In the genomic region with DNA sequence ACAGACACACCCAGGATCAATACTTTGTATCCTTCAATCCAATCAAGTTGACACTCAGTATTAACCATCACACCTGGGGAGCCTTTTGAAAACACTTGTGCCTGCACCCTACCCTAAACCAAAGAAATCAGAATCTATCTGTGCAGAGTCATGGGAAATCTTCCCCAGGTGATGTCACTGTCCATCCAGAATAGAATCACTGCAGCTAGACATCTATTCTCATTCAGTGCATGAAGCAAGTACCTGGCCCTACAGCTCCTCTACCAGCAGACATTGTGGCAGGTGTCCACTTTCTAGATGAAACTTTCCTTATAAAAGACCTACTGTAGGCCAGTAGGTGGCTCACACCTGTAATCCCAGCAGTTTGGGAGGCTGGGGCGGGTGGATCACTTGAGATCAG, we compare ENCODE assay signal across 26 cellular contexts.
DNase-seq lines count a peak whose midpoint lies in the region; ATAC-seq and TF ChIP-seq lines count a peak whose summit lies in the region.
"Had no signal": no experiment of that assay in that cellular context is flagged by ENCODE, and none has a peak within 500 bp of the region (broad histone marks: within the 10 kb centered on the region; RNA-seq: fewer than 3 reads in every experiment).

No MANE protein-coding gene starts in this region.

- no peak for TF ChIP-seq CTCF in SK-N-SH (IDR thresholded peaks at IDR 0.05)
- TF ChIP-seq CTCF in VCaP (conservative IDR thresholded peaks at IDR 0.05) = no peak
- peak; percentile 16 for TF ChIP-seq CTCF in liver (IDR thresholded peaks at IDR 0.05; ENCODE audit: low read depth, low read length, missing input control)
- TF ChIP-seq CTCF in WERI-Rb-1 (IDR thresholded peaks at IDR 0.05; ENCODE audit: low read depth, low read length) = no peak

- CTCF ChIA-PET in SK-N-SH (lab: Yijun Ruan, JAX) = no interaction called here

- no peaks in the 10 kb centered on the region for H4K20me1 ChIP-seq in SK-N-SH (ENCODE audit: insufficient read depth)

- no peak overlapping the region for H3K9ac ChIP-seq in SK-N-SH
- no peak overlapping the region for H3K9ac ChIP-seq in liver (ENCODE audit: low read depth in 1 of 2, low read length in 2 of 2)

- ATAC-seq in SK-N-SH treated with all-trans-retinoic acid at 6 μM for 48 hours (no peak), GM21825 (IDR thresholded peaks at IDR 0.05; ENCODE audit: unreplicated experiment) (no peak)
- ATAC-seq: A549; activated CD8-positive, alpha-beta T cell treated with anti-CD3 and anti-CD28 coated beads, Interleukin-2, amount 10 ng/mL, durations not matched to agents 7 days and 5 days had no signal

- H3F3A ChIP-seq in SK-N-SH (replicated peaks; ENCODE audit: insufficient read depth) = no peaks in the 10 kb centered on the region

- 73% methylated on average over 1 of the region's 1 CpG for WGBS in SK-N-SH (ENCODE audit: low lambda C conversion rate)
- 98% methylated on average over 1 of the region's 1 CpG for WGBS in liver

- H3K27ac ChIP-seq in SK-N-SH (ENCODE audit: low read depth in 2 of 2, low read length in 1 of 2) = no peak overlapping the region
- H3K27ac ChIP-seq in VCaP = peak overlapping the region; percentile 64; the same call in 1 of the 2 replicates
- H3K27ac ChIP-seq in liver (ENCODE audit: low read depth in 1 of 2, low read length in 2 of 2) = no peak overlapping the region
- no peak overlapping the region for H3K27ac ChIP-seq in WERI-Rb-1

- no peak overlapping the region for H3K4me3 ChIP-seq in SK-N-SH (ENCODE audit: low read depth in 2 of 2, low read length in 1 of 2)
- H3K4me3 ChIP-seq in liver (ENCODE audit: low read depth in 1 of 3, low read length in 3 of 3) = no peak overlapping the region
- no peak overlapping the region for H3K4me3 ChIP-seq in WERI-Rb-1 (ENCODE audit: low read depth, low read length)
- H3K4me3 ChIP-seq: A549, upper lobe of left lung had no signal

- H2AFZ ChIP-seq in SK-N-SH (ENCODE audit: low read depth) = no peak overlapping the region

- DNase-seq in SK-N-SH (no peak), WERI-Rb-1 (no peak), COLO668 (lab: John Stamatoyannopoulos, UW; ENCODE audit: unreplicated experiment) (no peak)
- DNase-seq in central memory CD4-positive, alpha-beta T cell = no peak
- DNase-seq: activated CD4-positive, alpha-beta T cell treated with anti-CD3 and anti-CD28 coated beads for 1 hour; activated CD8-positive, alpha-beta T cell treated with anti-CD3 and anti-CD28 coated beads, Interleukin-2, amount 10 ng/mL, durations not matched to agents 7 days and 5 days; activated gamma-delta T cell; BE2C; DND-41; effector CD4-positive, alpha-beta T cell; erythroblast; foreskin fibroblast; immature natural killer cell; Karpas-422; NCI-H1092; NCI-H2029; NCI-H345; NCI-H82; OCI-M1; SHP77; upper lobe of left lung had no signal

- H3K79me2 ChIP-seq in SK-N-SH (ENCODE audit: insufficient read depth) = no peaks in the 10 kb centered on the region

- H3K36me3 ChIP-seq in SK-N-SH (replicated peaks in 1 of 2; ENCODE audit: control insufficient read depth in 1 of 2, insufficient read depth in 2 of 2, low read length in 1 of 2) = no peaks in the 10 kb centered on the region
- no peaks in the 10 kb centered on the region for H3K36me3 ChIP-seq in liver (ENCODE audit: control insufficient read depth in 4 of 4, insufficient read depth in 3 of 4, low read depth in 1 of 4, low read length in 3 of 4)
- no peaks in the 10 kb centered on the region for H3K36me3 ChIP-seq in WERI-Rb-1
- H3K36me3 ChIP-seq: BE2C, upper lobe of left lung had no signal

- TF ChIP-seq RAD21 in SK-N-SH (IDR thresholded peaks at IDR 0.05; ENCODE audit: low read length) (peak; percentile 22; the same call in 1 of the 2 replicates), liver (IDR thresholded peaks at IDR 0.05) (peak; percentile 62 to 65)

- no peaks in the 10 kb centered on the region for H3K9me2 ChIP-seq in SK-N-SH

- H3K9me3 ChIP-seq in SK-N-SH = no peaks in the 10 kb centered on the region
- no peaks in the 10 kb centered on the region for H3K9me3 ChIP-seq in liver (ENCODE audit: control insufficient read depth in 4 of 4, low read length in 3 of 4)
- H3K9me3 ChIP-seq in WERI-Rb-1 (ENCODE audit: severe bottlenecking) = no peaks in the 10 kb centered on the region
- H3K9me3 ChIP-seq: A549, BE2C, upper lobe of left lung had no signal

- POLR2A ChIA-PET in SK-N-SH (lab: Yijun Ruan, JAX) = no interaction called here

- H3K4me1 ChIP-seq in SK-N-SH (ENCODE audit: control insufficient read depth in 1 of 2, insufficient read depth in 2 of 2, low read depth in 1 of 2, low read length in 1 of 2) (peaks cover 0 to 2% of the 10 kb centered on the region in 2 experiments; a peak in 1 of 4 replicates), liver (ENCODE audit: control insufficient read depth in 4 of 4, insufficient read depth in 4 of 4, low read length in 3 of 4) (no peaks in the 10 kb centered on the region)
- H3K4me1 ChIP-seq: BE2C had no signal

- no peak overlapping the region for H3K4me2 ChIP-seq in SK-N-SH
- H3K4me2 ChIP-seq: A549 had no signal

- TF ChIP-seq EP300 in SK-N-SH (IDR thresholded peaks at IDR 0.05; ENCODE audit: borderline replicate concordance in 1 of 2, low read depth in 1 of 2, low read length in 1 of 2) = no peak

- H3K27me3 ChIP-seq in SK-N-SH (ENCODE audit: insufficient read depth) = no peaks in the 10 kb centered on the region
- H3K27me3 ChIP-seq in liver (ENCODE audit: control insufficient read depth in 4 of 4, insufficient read depth in 4 of 4, low read length in 3 of 4) = no peaks in the 10 kb centered on the region
- no peaks in the 10 kb centered on the region for H3K27me3 ChIP-seq in WERI-Rb-1 (ENCODE audit: insufficient read depth, low read depth, severe bottlenecking)
- H3K27me3 ChIP-seq: BE2C, upper lobe of left lung had no signal

TF ChIP-seq in SK-N-SH, 30 proteins besides CTCF, POLR2A, EP300 and RAD21 (continues in another document):
- TF ChIP-seq MXI1 (IDR thresholded peaks at IDR 0.05; ENCODE audit: low read depth, low read length) (no peak), EZH2phosphoT487 (IDR thresholded peaks at IDR 0.05; ENCODE audit: borderline replicate concordance, low read depth) (no peak), GABPA (IDR thresholded peaks at IDR 0.05; ENCODE audit: low read depth) (no peak), RCOR1 (IDR thresholded peaks at IDR 0.05; ENCODE audit: low read length) (no peak), TEAD4 (IDR thresholded peaks at IDR 0.05; ENCODE audit: borderline replicate concordance, insufficient read depth) (no peak), POLR2AphosphoS5 (IDR thresholded peaks at IDR 0.05; ENCODE audit: low read depth, low read length) (no peak), ELF1 (IDR thresholded peaks at IDR 0.05) (no peak)
- TF ChIP-seq, protein P1, sequence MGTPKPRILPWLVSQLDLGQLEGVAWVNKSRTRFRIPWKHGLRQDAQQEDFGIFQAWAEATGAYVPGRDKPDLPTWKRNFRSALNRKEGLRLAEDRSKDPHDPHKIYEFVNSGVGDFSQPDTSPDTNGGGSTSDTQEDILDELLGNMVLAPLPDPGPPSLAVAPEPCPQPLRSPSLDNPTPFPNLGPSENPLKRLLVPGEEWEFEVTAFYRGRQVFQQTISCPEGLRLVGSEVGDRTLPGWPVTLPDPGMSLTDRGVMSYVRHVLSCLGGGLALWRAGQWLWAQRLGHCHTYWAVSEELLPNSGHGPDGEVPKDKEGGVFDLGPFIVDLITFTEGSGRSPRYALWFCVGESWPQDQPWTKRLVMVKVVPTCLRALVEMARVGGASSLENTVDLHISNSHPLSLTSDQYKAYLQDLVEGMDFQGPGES (IDR thresholded peaks at IDR 0.05; ENCODE audit: low read depth, low read length) = no peak

TF ChIP-seq in liver, 16 proteins besides CTCF, POLR2A, EP300 and RAD21 (continues in another document):
- no peak for TF ChIP-seq NR2F2 (IDR thresholded peaks at IDR 0.05)
- no peak for TF ChIP-seq FOXA2 (IDR thresholded peaks at IDR 0.05)
- no peak for TF ChIP-seq SP1 (IDR thresholded peaks at IDR 0.05)
- TF ChIP-seq, protein P2, sequence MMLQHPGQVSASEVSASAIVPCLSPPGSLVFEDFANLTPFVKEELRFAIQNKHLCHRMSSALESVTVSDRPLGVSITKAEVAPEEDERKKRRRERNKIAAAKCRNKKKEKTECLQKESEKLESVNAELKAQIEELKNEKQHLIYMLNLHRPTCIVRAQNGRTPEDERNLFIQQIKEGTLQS (IDR thresholded peaks at IDR 0.05) = no peak
- no peak for TF ChIP-seq HNF4A (conservative IDR thresholded peaks at IDR 0.05)
- no peak for TF ChIP-seq TAF1 (conservative IDR thresholded peaks at IDR 0.05)
- TF ChIP-seq, protein P3, sequence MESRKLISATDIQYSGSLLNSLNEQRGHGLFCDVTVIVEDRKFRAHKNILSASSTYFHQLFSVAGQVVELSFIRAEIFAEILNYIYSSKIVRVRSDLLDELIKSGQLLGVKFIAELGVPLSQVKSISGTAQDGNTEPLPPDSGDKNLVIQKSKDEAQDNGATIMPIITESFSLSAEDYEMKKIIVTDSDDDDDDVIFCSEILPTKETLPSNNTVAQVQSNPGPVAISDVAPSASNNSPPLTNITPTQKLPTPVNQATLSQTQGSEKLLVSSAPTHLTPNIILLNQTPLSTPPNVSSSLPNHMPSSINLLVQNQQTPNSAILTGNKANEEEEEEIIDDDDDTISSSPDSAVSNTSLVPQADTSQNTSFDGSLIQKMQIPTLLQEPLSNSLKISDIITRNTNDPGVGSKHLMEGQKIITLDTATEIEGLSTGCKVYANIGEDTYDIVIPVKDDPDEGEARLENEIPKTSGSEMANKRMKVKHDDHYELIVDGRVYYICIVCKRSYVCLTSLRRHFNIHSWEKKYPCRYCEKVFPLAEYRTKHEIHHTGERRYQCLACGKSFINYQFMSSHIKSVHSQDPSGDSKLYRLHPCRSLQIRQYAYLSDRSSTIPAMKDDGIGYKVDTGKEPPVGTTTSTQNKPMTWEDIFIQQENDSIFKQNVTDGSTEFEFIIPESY (IDR thresholded peaks at IDR 0.05) = no peak
- TF ChIP-seq EGR1 (IDR thresholded peaks at IDR 0.05; ENCODE audit: low read depth in 2 of 2) = no peak
- TF ChIP-seq GABPA (IDR thresholded peaks at IDR 0.05 in 1 of 2, conservative IDR thresholded peaks at IDR 0.05 in 1 of 2) = no peak
- TF ChIP-seq JUND (IDR thresholded peaks at IDR 0.05) = no peak
- TF ChIP-seq, protein P4, sequence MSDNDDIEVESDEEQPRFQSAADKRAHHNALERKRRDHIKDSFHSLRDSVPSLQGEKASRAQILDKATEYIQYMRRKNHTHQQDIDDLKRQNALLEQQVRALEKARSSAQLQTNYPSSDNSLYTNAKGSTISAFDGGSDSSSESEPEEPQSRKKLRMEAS (IDR thresholded peaks at IDR 0.05) = no peak
- TF ChIP-seq HNF4G (IDR thresholded peaks at IDR 0.05) = no peak
- TF ChIP-seq YY1 (IDR thresholded peaks at IDR 0.05) = no peak
- TF ChIP-seq RXRA (IDR thresholded peaks at IDR 0.05) = no peak
